ENCODE assay signal across 8 cellular contexts in genomic region chr22:36387914-36388864, GRCh38. TPM values are rescaled to one million over a fixed set of nuclear protein-coding genes. Genes with fewer than 3 reads are reported as not detected.
A peak's percentile ranks its signal among the peaks of the same experiment; 100 is the strongest.
DNase-seq lines count a peak whose midpoint lies in the region; ATAC-seq and TF ChIP-seq lines count a peak whose summit lies in the region.

MYH9 (minus strand) TSS chr22:36387967; CDS start chr22:36349236, 38,731 bp downstream.

- peak; percentile 71 for ATAC-seq in GM21825 (IDR thresholded peaks at IDR 0.05; ENCODE audit: unreplicated experiment)

- H3K27me3 Mint-ChIP-seq in activated T-helper 1 cell treated with anti-CD3 and anti-CD28 coated beads, Interleukin-12 subunit alpha, Interleukin-12 subunit beta, Interleukin-2, Interleukin-4 antibody, amounts not matched to agents 30 ng/mL and 10 ng/mL and 1 ng/mL, durations not matched to agents 14 hours and 24 hours and 36 hours (ENCODE audit: insufficient read depth): no peaks in the 10 kb centered on the region

- H3K4me3 ChIP-seq in esophagus squamous epithelium: peak within 1 kb of the TSS; percentile 68 to 100 (median 98)

- peak within 1 kb of the TSS; percentile 98 to 100 (median 100) for H3K27ac ChIP-seq in esophagus squamous epithelium

- H3K4me3 Mint-ChIP-seq in activated T-helper 1 cell treated with anti-CD3 and anti-CD28 coated beads, Interleukin-12 subunit alpha, Interleukin-12 subunit beta, Interleukin-2, Interleukin-4 antibody, amounts not matched to agents 30 ng/mL and 10 ng/mL and 1 ng/mL, durations not matched to agents 14 hours and 24 hours and 36 hours: peak within 1 kb of the TSS; percentile 100

- peak in 1 of 6 experiments; percentile 9 for TF ChIP-seq CTCF in esophagus squamous epithelium (IDR thresholded peaks at IDR 0.05)

- H3K36me3 Mint-ChIP-seq in activated T-helper 1 cell treated with anti-CD3 and anti-CD28 coated beads, Interleukin-12 subunit alpha, Interleukin-12 subunit beta, Interleukin-2, Interleukin-4 antibody, amounts not matched to agents 30 ng/mL and 10 ng/mL and 1 ng/mL, durations not matched to agents 14 hours and 24 hours and 36 hours (ENCODE audit: low read depth): peaks cover 25% of the 10 kb centered on the region

- H3K9me3 ChIP-seq in esophagus squamous epithelium: no peaks in the 10 kb centered on the region

- WGBS in esophagus squamous epithelium, 2 donors: 3 to 8% methylated on average over 12 to 20 of the region's 55 CpGs

- peak in 3 of 4 donors; percentile 97 to 100 (median 99) for TF ChIP-seq POLR2A in esophagus squamous epithelium (IDR thresholded peaks at IDR 0.05)

- peaks cover 23 to 43% (median 31%) of the 10 kb centered on the region in 3 donors for H3K4me1 ChIP-seq in esophagus squamous epithelium

- no peaks in the 10 kb centered on the region for H3K9me3 Mint-ChIP-seq in activated T-helper 1 cell treated with anti-CD3 and anti-CD28 coated beads, Interleukin-12 subunit alpha, Interleukin-12 subunit beta, Interleukin-2, Interleukin-4 antibody, amounts not matched to agents 30 ng/mL and 10 ng/mL and 1 ng/mL, durations not matched to agents 14 hours and 24 hours and 36 hours

- DNase-seq in DMS79 treated with DMSO at 0.1 percent for 48 hours (lab: John Stamatoyannopoulos, UW) (peak; percentile 87), Kasumi-1 (lab: John Stamatoyannopoulos, UW) (peak; percentile 98 to 100), RPMI7951 (ENCODE audit: low read depth) (peak; percentile 98), esophagus squamous epithelium (lab: John Stamatoyannopoulos, UW) (peak; percentile 97), myocyte (ENCODE audit: low read depth) (peak; percentile 100)
- peak; percentile 100 for DNase-seq in activated T-helper 1 cell treated with anti-CD3 and anti-CD28 coated beads, Interleukin-12 subunit alpha, Interleukin-12 subunit beta, Interleukin-2, Interleukin-4 antibody, amounts not matched to agents 30 ng/mL and 10 ng/mL and 1 ng/mL, durations not matched to agents 14 hours and 24 hours and 36 hours (ENCODE audit: low spot score)
- DNase-seq in stimulated activated CD8-positive, alpha-beta memory T cell treated with anti-CD3 and anti-CD28 coated beads, Interleukin-7, amount 100 ng/mL, for 48 hours (ENCODE audit: extremely low read depth in 1 of 2, low read depth in 1 of 2): peak; percentile 99

- no peaks in the 10 kb centered on the region for H3K27me3 ChIP-seq in esophagus squamous epithelium

- H3K27ac Mint-ChIP-seq in activated T-helper 1 cell treated with anti-CD3 and anti-CD28 coated beads, Interleukin-12 subunit alpha, Interleukin-12 subunit beta, Interleukin-2, Interleukin-4 antibody, amounts not matched to agents 30 ng/mL and 10 ng/mL and 1 ng/mL, durations not matched to agents 14 hours and 24 hours and 36 hours: peak within 1 kb of the TSS; percentile 99

- H3K4me1 Mint-ChIP-seq in activated T-helper 1 cell treated with anti-CD3 and anti-CD28 coated beads, Interleukin-12 subunit alpha, Interleukin-12 subunit beta, Interleukin-2, Interleukin-4 antibody, amounts not matched to agents 30 ng/mL and 10 ng/mL and 1 ng/mL, durations not matched to agents 14 hours and 24 hours and 36 hours (ENCODE audit: low read depth): peaks cover 42% of the 10 kb centered on the region

- peaks cover 0 to 11% (median 0%) of the 10 kb centered on the region in 3 donors for H3K36me3 ChIP-seq in esophagus squamous epithelium

- intact Hi-C loops in activated T-helper 1 cell treated with anti-CD3 and anti-CD28 coated beads, Interleukin-12 subunit alpha, Interleukin-12 subunit beta, Interleukin-2, Interleukin-4 antibody, amounts not matched to agents 30 ng/mL and 10 ng/mL and 1 ng/mL, durations not matched to agents 14 hours and 24 hours and 36 hours (cut with micrococcal nuclease): loop anchor here (1.0 to 5.0 kb wide), 9 partner anchors 19 to 151 kb away; partner anchors contain the start of genes APOL2, EIF3D and TXN2
- intact Hi-C loops in esophagus squamous epithelium (cut with DNase I): loop anchor here (5.0 kb wide), 2 partner anchors 56 to 64 kb away; no protein-coding TSS in a partner anchor

RNA-seq across cellular contexts. Expression of gene MYH9, which starts in this region (rescaled TPM):
- total RNA-seq in RPMI7951 (2014; rRNA removed; shearing (Covaris generic)): 260 and 282 TPM in 2 replicates
- 618 and 639 TPM in 2 replicates for total RNA-seq in activated T-helper 1 cell treated with anti-CD3 and anti-CD28 coated beads, Interleukin-12 subunit alpha, Interleukin-12 subunit beta, Interleukin-2, Interleukin-4 antibody, amounts not matched to agents 30 ng/mL and 10 ng/mL and 1 ng/mL, durations not matched to agents 14 hours and 24 hours and 36 hours
- total RNA-seq in esophagus squamous epithelium (100 to 1,000 TPM; 216 to 339 (median 246) TPM), myocyte (242 and 315 TPM in 2 replicates)
- polyA plus RNA-seq in myocyte (2012): 878 TPM

Comparison
In these comparisons a context has a peak if more than half of its experiments do, and no peak if none do; other contexts are left out.
1. Peak in every context shown above with its lines: DNase-seq, ATAC-seq, H3K4me3 ChIP-seq and H3K27ac ChIP-seq.